2 cellular contexts compared by ENCODE assay signal in the genomic region with DNA sequence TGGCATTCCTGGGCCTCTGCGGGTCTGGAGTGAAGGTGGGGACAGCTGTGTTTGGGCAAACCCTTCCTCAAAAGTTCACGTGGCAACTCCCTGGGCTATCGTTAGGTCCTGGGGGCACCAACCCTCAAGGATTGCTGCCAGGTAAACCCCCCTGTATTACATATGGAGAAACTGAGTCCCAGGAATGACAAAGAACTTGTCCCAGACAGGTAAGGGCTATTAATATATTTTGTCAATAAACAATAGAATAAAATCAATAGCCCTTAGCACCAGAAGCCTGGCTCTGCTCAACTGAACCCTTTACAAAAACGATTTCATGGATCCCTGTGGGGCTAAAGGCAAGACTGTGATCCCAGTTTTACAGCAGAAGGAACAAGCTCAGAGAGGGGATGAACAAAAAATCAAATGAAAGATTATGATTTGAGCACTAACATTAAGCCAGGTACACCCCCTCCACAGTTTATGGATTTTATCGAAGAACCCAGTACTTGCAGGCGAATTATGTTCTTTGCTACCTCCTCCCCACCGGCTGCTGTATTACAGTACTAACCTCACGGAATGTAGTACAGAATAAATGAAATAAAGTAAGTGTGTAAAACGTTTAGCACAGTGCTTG.
TF ChIP-seq lines count a peak whose summit lies in the region.

No MANE protein-coding gene starts in this region.

TF ChIP-seq in K562, 482 proteins besides CTCF, POLR2A, EP300 and RAD21 (continued from another document and continues in another):
- TF ChIP-seq, protein P1, sequence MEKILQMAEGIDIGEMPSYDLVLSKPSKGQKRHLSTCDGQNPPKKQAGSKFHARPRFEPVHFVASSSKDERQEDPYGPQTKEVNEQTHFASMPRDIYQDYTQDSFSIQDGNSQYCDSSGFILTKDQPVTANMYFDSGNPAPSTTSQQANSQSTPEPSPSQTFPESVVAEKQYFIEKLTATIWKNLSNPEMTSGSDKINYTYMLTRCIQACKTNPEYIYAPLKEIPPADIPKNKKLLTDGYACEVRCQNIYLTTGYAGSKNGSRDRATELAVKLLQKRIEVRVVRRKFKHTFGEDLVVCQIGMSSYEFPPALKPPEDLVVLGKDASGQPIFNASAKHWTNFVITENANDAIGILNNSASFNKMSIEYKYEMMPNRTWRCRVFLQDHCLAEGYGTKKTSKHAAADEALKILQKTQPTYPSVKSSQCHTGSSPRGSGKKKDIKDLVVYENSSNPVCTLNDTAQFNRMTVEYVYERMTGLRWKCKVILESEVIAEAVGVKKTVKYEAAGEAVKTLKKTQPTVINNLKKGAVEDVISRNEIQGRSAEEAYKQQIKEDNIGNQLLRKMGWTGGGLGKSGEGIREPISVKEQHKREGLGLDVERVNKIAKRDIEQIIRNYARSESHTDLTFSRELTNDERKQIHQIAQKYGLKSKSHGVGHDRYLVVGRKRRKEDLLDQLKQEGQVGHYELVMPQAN (IDR thresholded peaks at IDR 0.05; ENCODE audit: borderline replicate concordance) = 0 out of 2 replicates have a peak, but pooled peaks have one; percentile 4
- TF ChIP-seq ZBTB8A (IDR thresholded peaks at IDR 0.05; ENCODE audit: partially characterized antibody) (no peak), TARDBP (IDR thresholded peaks at IDR 0.05) (0 out of 2 replicates have a peak, but pooled peaks have one; percentile 5), KDM2B (CRISPR knock-in tag; IDR thresholded peaks at IDR 0.05) (no peak), ZNF41 (CRISPR knock-in tag; conservative IDR thresholded peaks at IDR 0.05) (no peak), ZNF274 (IDR thresholded peaks at IDR 0.05; ENCODE audit: borderline replicate concordance, low read depth, low read length) (0 out of 2 replicates have a peak, but pooled peaks have one; percentile 26), ZNF3 (CRISPR knock-in tag; IDR thresholded peaks at IDR 0.05) (no peak), ZNF707 (CRISPR knock-in tag; conservative IDR thresholded peaks at IDR 0.05) (no peak), SRF (CRISPR knock-in tag; IDR thresholded peaks at IDR 0.05) (no peak)
- TF ChIP-seq, protein P2, sequence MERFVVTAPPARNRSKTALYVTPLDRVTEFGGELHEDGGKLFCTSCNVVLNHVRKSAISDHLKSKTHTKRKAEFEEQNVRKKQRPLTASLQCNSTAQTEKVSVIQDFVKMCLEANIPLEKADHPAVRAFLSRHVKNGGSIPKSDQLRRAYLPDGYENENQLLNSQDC (CRISPR knock-in tag; IDR thresholded peaks at IDR 0.05) = no peak
- TF ChIP-seq, protein P3, sequence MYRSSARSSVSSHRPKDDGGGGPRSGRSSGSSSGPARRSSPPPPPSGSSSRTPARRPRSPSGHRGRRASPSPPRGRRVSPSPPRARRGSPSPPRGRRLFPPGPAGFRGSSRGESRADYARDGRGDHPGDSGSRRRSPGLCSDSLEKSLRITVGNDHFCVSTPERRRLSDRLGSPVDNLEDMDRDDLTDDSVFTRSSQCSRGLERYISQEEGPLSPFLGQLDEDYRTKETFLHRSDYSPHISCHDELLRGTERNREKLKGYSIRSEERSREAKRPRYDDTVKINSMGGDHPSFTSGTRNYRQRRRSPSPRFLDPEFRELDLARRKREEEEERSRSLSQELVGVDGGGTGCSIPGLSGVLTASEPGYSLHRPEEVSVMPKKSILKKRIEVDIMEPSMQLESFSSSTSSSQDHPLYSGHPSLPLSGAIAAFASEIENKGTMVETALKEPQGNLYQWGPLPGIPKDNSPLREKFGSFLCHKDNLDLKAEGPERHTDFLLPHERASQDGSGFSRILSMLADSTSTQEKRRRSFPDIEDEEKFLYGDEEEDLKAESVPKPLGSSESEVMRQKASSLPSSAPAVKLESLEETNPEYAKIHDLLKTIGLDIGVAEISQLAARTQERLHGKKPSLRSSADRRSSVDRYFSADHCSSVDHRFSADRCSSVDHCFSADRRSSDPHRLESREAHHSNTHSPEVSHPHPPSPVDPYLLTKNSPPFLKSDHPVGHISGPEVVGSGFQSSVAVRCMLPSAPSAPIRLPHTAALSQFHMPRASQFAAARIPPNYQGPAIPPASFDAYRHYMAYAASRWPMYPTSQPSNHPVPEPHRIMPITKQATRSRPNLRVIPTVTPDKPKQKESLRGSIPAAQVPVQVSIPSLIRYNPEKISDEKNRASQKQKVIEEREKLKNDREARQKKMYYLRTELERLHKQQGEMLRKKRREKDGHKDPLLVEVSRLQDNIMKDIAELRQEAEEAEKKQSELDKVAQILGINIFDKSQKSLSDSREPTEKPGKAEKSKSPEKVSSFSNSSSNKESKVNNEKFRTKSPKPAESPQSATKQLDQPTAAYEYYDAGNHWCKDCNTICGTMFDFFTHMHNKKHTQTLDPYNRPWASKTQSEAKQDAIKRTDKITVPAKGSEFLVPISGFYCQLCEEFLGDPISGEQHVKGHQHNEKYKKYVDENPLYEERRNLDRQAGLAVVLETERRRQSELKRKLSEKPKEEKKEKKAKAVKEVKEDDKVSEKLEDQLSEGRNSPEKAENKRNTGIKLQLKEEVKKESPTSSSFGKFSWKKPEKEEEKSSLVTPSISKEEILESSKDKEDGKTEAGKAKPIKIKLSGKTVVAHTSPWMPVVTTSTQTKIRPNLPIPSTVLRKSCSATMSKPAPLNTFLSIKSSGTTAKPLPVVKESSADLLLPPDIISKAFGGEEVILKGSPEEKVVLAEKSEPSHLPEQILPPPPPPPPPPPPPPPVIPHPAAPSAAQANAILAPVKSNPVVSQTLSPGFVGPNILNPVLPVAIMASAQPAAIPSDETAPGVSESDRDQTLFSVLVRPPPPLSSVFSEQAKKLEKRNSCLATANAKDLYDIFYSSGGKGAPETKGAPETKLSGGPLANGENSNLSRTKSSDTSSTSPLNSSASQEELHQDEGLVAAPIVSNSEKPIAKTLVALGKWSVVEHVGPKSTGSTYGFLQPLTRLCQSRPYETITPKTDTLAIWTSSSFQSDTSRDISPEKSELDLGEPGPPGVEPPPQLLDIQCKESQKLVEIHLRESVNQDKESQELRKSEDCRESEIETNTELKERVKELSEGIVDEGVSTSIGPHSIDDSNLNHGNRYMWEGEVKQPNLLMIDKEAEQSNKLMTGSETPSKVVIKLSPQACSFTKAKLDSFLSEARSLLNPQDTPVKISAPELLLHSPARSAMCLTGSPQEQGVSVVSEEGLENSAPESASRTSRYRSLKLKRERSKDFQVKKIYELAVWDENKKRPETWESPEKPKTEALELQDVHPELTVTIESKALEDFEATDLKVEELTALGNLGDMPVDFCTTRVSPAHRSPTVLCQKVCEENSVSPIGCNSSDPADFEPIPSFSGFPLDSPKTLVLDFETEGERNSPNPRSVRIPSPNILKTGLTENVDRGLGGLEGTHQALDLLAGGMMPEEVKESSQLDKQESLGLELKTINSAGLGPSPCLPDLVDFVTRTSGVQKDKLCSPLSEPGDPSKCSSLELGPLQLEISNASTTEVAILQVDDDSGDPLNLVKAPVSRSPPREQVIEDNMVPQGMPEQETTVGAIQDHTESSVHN (IDR thresholded peaks at IDR 0.05; ENCODE audit: borderline replicate concordance in 1 of 2, low read depth in 1 of 2) = 0 out of 4 replicates have a peak, but pooled peaks of 1 of the 2 experiments have one; percentile 14
- TF ChIP-seq, protein P4, sequence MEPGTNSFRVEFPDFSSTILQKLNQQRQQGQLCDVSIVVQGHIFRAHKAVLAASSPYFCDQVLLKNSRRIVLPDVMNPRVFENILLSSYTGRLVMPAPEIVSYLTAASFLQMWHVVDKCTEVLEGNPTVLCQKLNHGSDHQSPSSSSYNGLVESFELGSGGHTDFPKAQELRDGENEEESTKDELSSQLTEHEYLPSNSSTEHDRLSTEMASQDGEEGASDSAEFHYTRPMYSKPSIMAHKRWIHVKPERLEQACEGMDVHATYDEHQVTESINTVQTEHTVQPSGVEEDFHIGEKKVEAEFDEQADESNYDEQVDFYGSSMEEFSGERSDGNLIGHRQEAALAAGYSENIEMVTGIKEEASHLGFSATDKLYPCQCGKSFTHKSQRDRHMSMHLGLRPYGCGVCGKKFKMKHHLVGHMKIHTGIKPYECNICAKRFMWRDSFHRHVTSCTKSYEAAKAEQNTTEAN (CRISPR knock-in tag; IDR thresholded peaks at IDR 0.05) = peak; percentile 3; the same call in 1 of the 2 replicates

TF ChIP-seq in HepG2, 621 proteins besides CTCF, POLR2A, EP300 and RAD21 (continued from another document and continues in another):
- TF ChIP-seq ZSCAN25 (CRISPR knock-in tag; IDR thresholded peaks at IDR 0.05) = no peak
- TF ChIP-seq CBFB (CRISPR knock-in tag; IDR thresholded peaks at IDR 0.05) = no peak
- TF ChIP-seq, protein P5, sequence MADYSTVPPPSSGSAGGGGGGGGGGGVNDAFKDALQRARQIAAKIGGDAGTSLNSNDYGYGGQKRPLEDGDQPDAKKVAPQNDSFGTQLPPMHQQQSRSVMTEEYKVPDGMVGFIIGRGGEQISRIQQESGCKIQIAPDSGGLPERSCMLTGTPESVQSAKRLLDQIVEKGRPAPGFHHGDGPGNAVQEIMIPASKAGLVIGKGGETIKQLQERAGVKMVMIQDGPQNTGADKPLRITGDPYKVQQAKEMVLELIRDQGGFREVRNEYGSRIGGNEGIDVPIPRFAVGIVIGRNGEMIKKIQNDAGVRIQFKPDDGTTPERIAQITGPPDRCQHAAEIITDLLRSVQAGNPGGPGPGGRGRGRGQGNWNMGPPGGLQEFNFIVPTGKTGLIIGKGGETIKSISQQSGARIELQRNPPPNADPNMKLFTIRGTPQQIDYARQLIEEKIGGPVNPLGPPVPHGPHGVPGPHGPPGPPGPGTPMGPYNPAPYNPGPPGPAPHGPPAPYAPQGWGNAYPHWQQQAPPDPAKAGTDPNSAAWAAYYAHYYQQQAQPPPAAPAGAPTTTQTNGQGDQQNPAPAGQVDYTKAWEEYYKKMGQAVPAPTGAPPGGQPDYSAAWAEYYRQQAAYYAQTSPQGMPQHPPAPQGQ (CRISPR knock-in tag; IDR thresholded peaks at IDR 0.05; ENCODE audit: borderline replicate concordance) = no peak
- TF ChIP-seq, protein P6, sequence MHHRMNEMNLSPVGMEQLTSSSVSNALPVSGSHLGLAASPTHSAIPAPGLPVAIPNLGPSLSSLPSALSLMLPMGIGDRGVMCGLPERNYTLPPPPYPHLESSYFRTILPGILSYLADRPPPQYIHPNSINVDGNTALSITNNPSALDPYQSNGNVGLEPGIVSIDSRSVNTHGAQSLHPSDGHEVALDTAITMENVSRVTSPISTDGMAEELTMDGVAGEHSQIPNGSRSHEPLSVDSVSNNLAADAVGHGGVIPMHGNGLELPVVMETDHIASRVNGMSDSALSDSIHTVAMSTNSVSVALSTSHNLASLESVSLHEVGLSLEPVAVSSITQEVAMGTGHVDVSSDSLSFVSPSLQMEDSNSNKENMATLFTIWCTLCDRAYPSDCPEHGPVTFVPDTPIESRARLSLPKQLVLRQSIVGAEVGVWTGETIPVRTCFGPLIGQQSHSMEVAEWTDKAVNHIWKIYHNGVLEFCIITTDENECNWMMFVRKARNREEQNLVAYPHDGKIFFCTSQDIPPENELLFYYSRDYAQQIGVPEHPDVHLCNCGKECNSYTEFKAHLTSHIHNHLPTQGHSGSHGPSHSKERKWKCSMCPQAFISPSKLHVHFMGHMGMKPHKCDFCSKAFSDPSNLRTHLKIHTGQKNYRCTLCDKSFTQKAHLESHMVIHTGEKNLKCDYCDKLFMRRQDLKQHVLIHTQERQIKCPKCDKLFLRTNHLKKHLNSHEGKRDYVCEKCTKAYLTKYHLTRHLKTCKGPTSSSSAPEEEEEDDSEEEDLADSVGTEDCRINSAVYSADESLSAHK (CRISPR knock-in tag; IDR thresholded peaks at IDR 0.05; ENCODE audit: borderline replicate concordance) = peak; percentile 5; the same call in 1 of the 2 replicates
- no peak for TF ChIP-seq ZNF230 (CRISPR knock-in tag; IDR thresholded peaks at IDR 0.05)
- no peak; the same call in 1 of the 2 replicates for TF ChIP-seq ARID2 (CRISPR knock-in tag; IDR thresholded peaks at IDR 0.05; ENCODE audit: borderline replicate concordance)
- TF ChIP-seq, protein P7, sequence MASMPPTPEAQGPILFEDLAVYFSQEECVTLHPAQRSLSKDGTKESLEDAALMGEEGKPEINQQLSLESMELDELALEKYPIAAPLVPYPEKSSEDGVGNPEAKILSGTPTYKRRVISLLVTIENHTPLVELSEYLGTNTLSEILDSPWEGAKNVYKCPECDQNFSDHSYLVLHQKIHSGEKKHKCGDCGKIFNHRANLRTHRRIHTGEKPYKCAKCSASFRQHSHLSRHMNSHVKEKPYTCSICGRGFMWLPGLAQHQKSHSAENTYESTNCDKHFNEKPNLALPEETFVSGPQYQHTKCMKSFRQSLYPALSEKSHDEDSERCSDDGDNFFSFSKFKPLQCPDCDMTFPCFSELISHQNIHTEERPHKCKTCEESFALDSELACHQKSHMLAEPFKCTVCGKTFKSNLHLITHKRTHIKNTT (CRISPR knock-in tag; IDR thresholded peaks at IDR 0.05) = no peak
- peak; percentile 13; the same call in 1 of the 2 replicates for TF ChIP-seq POLR2G (IDR thresholded peaks at IDR 0.05; ENCODE audit: low read depth, low read length)
- TF ChIP-seq ERF (CRISPR knock-in tag; IDR thresholded peaks at IDR 0.05) = no peak; the same call in 1 of the 2 replicates
- peak; percentile 91; the same call in 1 of the 2 replicates for TF ChIP-seq CHD4 (IDR thresholded peaks at IDR 0.05; ENCODE audit: borderline replicate concordance, low read length)
- no peak for TF ChIP-seq NCOR1 (IDR thresholded peaks at IDR 0.05; ENCODE audit: borderline replicate concordance, low read length)
- TF ChIP-seq SMAD9 (CRISPR knock-in tag; IDR thresholded peaks at IDR 0.05) = no peak
- TF ChIP-seq, protein P8, sequence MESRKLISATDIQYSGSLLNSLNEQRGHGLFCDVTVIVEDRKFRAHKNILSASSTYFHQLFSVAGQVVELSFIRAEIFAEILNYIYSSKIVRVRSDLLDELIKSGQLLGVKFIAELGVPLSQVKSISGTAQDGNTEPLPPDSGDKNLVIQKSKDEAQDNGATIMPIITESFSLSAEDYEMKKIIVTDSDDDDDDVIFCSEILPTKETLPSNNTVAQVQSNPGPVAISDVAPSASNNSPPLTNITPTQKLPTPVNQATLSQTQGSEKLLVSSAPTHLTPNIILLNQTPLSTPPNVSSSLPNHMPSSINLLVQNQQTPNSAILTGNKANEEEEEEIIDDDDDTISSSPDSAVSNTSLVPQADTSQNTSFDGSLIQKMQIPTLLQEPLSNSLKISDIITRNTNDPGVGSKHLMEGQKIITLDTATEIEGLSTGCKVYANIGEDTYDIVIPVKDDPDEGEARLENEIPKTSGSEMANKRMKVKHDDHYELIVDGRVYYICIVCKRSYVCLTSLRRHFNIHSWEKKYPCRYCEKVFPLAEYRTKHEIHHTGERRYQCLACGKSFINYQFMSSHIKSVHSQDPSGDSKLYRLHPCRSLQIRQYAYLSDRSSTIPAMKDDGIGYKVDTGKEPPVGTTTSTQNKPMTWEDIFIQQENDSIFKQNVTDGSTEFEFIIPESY (CRISPR knock-in tag; IDR thresholded peaks at IDR 0.05) = no peak
- peak; percentile 23 for TF ChIP-seq TAF15 (IDR thresholded peaks at IDR 0.05; ENCODE audit: low read depth, low read length, poor library complexity, severe bottlenecking)
